ENCODE assay signal across 1 cellular context in the genomic region with DNA sequence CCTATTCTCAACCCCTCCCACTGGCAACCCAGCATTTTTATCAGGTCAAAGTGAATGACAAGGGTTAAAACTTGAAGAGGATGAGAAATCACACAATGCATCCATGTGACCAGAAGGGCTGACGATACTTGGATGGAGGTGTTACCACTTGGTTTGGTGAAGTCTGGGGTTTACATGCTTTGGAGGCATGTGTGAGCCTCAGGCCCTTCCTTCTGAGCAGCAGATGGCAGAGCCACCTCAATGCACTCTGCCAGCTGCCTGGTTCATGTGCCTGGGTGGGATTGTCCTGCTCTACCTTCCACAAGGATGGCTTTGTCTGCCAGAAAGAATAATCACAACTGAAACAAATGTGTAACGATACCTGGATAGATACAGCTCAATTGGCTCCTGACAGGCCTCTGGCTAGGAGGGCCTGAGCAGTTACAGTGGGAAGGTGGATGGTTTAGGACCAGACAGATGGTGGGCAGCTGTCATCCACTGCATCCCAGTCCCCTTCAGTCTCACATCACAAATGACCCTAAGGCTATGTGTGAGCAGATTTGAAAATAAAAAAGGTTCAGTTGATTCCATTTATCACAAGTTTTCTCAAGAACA.
TF ChIP-seq lines count a peak whose summit lies in the region.

No MANE protein-coding gene starts in this region.

TF ChIP-seq in WTC11, 78 proteins besides CTCF, POLR2A, EP300 and RAD21 (continued from another document):
- TF ChIP-seq, protein P1, sequence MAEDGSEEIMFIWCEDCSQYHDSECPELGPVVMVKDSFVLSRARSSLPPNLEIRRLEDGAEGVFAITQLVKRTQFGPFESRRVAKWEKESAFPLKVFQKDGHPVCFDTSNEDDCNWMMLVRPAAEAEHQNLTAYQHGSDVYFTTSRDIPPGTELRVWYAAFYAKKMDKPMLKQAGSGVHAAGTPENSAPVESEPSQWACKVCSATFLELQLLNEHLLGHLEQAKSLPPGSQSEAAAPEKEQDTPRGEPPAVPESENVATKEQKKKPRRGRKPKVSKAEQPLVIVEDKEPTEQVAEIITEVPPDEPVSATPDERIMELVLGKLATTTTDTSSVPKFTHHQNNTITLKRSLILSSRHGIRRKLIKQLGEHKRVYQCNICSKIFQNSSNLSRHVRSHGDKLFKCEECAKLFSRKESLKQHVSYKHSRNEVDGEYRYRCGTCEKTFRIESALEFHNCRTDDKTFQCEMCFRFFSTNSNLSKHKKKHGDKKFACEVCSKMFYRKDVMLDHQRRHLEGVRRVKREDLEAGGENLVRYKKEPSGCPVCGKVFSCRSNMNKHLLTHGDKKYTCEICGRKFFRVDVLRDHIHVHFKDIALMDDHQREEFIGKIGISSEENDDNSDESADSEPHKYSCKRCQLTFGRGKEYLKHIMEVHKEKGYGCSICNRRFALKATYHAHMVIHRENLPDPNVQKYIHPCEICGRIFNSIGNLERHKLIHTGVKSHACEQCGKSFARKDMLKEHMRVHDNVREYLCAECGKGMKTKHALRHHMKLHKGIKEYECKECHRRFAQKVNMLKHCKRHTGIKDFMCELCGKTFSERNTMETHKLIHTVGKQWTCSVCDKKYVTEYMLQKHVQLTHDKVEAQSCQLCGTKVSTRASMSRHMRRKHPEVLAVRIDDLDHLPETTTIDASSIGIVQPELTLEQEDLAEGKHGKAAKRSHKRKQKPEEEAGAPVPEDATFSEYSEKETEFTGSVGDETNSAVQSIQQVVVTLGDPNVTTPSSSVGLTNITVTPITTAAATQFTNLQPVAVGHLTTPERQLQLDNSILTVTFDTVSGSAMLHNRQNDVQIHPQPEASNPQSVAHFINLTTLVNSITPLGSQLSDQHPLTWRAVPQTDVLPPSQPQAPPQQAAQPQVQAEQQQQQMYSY (CRISPR knock-in tag; IDR thresholded peaks at IDR 0.05): no peak
- TF ChIP-seq GABPB1 (CRISPR knock-in tag; IDR thresholded peaks at IDR 0.05) (no peak), TCF7 (CRISPR knock-in tag; IDR thresholded peaks at IDR 0.05; ENCODE audit: low read depth) (no peak)
- TF ChIP-seq, protein P2, sequence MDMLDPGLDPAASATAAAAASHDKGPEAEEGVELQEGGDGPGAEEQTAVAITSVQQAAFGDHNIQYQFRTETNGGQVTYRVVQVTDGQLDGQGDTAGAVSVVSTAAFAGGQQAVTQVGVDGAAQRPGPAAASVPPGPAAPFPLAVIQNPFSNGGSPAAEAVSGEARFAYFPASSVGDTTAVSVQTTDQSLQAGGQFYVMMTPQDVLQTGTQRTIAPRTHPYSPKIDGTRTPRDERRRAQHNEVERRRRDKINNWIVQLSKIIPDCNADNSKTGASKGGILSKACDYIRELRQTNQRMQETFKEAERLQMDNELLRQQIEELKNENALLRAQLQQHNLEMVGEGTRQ (CRISPR knock-in tag; IDR thresholded peaks at IDR 0.05): no peak
